14 cellular contexts compared by ENCODE assay signal in the genomic region with DNA sequence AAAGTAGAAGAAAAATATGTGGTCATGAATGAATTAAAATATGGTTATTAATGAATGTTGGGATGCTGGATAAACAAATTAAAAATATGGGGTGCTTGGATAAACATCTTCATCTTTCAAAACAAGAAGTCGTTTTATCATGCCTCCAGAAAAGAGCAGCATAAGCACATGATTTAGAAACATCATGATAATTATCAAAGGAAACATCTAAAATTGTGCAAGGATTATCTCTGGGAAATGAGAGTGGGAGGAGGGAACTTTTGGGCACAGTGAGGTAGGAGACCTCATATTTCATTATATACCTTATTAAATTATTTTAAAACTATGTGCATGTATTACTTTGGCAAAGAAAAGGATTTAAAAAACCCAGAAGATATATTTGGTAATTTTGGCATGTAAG. TPM values are rescaled to one million over a fixed set of nuclear protein-coding genes. Genes with fewer than 3 reads are reported as not detected.
"Had no signal": no experiment of that assay in that cellular context is flagged by ENCODE, and none has a peak within 500 bp of the region (broad histone marks: within the 10 kb centered on the region; RNA-seq: fewer than 3 reads in every experiment).

No MANE protein-coding gene starts in this region.

- H3K27ac ChIP-seq: cardiac muscle cell, esophagus squamous epithelium, lower lobe of right lung, pancreas, sigmoid colon had no signal

- H3K27me3 ChIP-seq: cardiac muscle cell, esophagus squamous epithelium, pancreas, sigmoid colon had no signal

- H3K4me1 ChIP-seq: esophagus squamous epithelium, pancreas, sigmoid colon had no signal

- H3K4me3 Mint-ChIP-seq: activated B cell treated with CpG ODN at 0.5 μM for 24 hours; activated CD8-positive, alpha-beta T cell treated with anti-CD3 and anti-CD28 coated beads for 36 hours; T-helper 1 cell treated with Interleukin-12 subunit alpha and Interleukin-12 subunit beta and Interleukin-4 antibody, amounts not matched to agents 30 μg/mL and 1 μg/mL, for 36 hours had no signal

- H3K27ac Mint-ChIP-seq: activated B cell treated with CpG ODN at 0.5 μM for 24 hours; activated CD8-positive, alpha-beta T cell treated with anti-CD3 and anti-CD28 coated beads for 36 hours; T-helper 1 cell treated with Interleukin-12 subunit alpha and Interleukin-12 subunit beta and Interleukin-4 antibody, amounts not matched to agents 30 μg/mL and 1 μg/mL, for 36 hours had no signal

- DNase-seq: activated B cell treated with CpG ODN at 0.5 μM for 24 hours; activated CD4-positive, alpha-beta T cell treated with anti-CD3 and anti-CD28 coated beads for 48 hours; activated CD8-positive, alpha-beta T cell treated with anti-CD3 and anti-CD28 coated beads for 36 hours; esophagus squamous epithelium; glutamatergic neuron; left cardiac atrium; lower lobe of right lung; midbrain; pancreas; sigmoid colon; stimulated activated CD4-positive, alpha-beta T cell treated with anti-CD3 and anti-CD28 coated beads, Interleukin-12 subunit alpha, Interleukin-12 subunit beta, amount 100 ng/mL, for 4 hours; stimulated activated CD4-positive, alpha-beta T cell treated with anti-CD3 and anti-CD28 coated beads, Interleukin-2, amount 100 ng/mL, for 24 hours had no signal

- H3K4me3 ChIP-seq: cardiac muscle cell, esophagus squamous epithelium, lower lobe of right lung, pancreas, sigmoid colon had no signal

- H3K9me3 ChIP-seq: esophagus squamous epithelium, lower lobe of right lung, pancreas, sigmoid colon had no signal

- H3K9me3 Mint-ChIP-seq: activated B cell treated with CpG ODN at 0.5 μM for 24 hours; activated CD8-positive, alpha-beta T cell treated with anti-CD3 and anti-CD28 coated beads for 36 hours; T-helper 1 cell treated with Interleukin-12 subunit alpha and Interleukin-12 subunit beta and Interleukin-4 antibody, amounts not matched to agents 30 μg/mL and 1 μg/mL, for 36 hours had no signal

- H3K27me3 Mint-ChIP-seq: activated B cell treated with CpG ODN at 0.5 μM for 24 hours; activated CD8-positive, alpha-beta T cell treated with anti-CD3 and anti-CD28 coated beads for 36 hours had no signal

RNA-seq across cellular contexts. Expression of a gene that starts 8.9 kb away (rescaled TPM):
- total RNA-seq: cardiac muscle cell had no signal
- polyA plus RNA-seq: cardiac muscle cell had no signal
